ENCODE assay signal across 8 cellular contexts in genomic region chr3:107525954-107526305, GRCh38. TPM values are rescaled to one million over a fixed set of nuclear protein-coding genes. Genes with fewer than 3 reads are reported as not detected.
DNase-seq lines count a peak whose midpoint lies in the region; ATAC-seq, FAIRE-seq and TF ChIP-seq lines count a peak whose summit lies in the region.

No MANE protein-coding gene starts in this region.

- peak overlapping the region; percentile 19 for H2BK120ac ChIP-seq in mesenchymal stem cell (ENCODE audit: low read depth, low read length)

- FAIRE-seq in GM12878 (lab: Jason Lieb, UNC), result no peak

- intact Hi-C loops in Right ventricle myocardium inferior (cut with DNase I), result no loop called here
- intact Hi-C loops in GM12878 (cut with micrococcal nuclease; ENCODE audit: unreplicated experiment), result loop anchor here (10.0 kb wide), 1 partner anchor 291 kb away; no protein-coding TSS in a partner anchor

- 0% methylated on average over 8 of the region's 8 CpGs for WGBS in GM12878 (ENCODE audit: insufficient coverage, insufficient replicate concordance, low lambda C conversion rate, missing lambda C conversion rate)
- 11% methylated on average over 7 of the region's 8 CpGs for WGBS in mesenchymal stem cell
- 8% methylated on average over 8 of the region's 8 CpGs for WGBS in urinary bladder

- H4K20me1 ChIP-seq in GM12878 (ENCODE audit: control insufficient read depth, insufficient read depth), result no peaks in the 10 kb centered on the region

- peak overlapping the region in 1 of 2 experiments; percentile 86 for H3K14ac ChIP-seq in mesenchymal stem cell (ENCODE audit: low read length in 2 of 2)

- RAD21 ChIA-PET in GM12878 (lab: Charles Lee; ENCODE audit: unreplicated experiment), result no interaction called here

- H2AK5ac ChIP-seq in mesenchymal stem cell (ENCODE audit: low read length, severe bottlenecking), result no peak overlapping the region

- H3K9me3 ChIP-seq in cardiac muscle cell (ENCODE audit: low read depth), result no peaks in the 10 kb centered on the region
- H3K9me3 ChIP-seq in GM12878 (replicated peaks; ENCODE audit: control insufficient read depth, insufficient read depth, low read length), result no peaks in the 10 kb centered on the region
- H3K9me3 ChIP-seq in mesenchymal stem cell (ENCODE audit: control insufficient read depth, low read length), result no peaks in the 10 kb centered on the region

- no peak for TF ChIP-seq EP300 in GM12878 (IDR thresholded peaks at IDR 0.05; ENCODE audit: borderline replicate concordance in 1 of 2, control insufficient read depth in 1 of 2, low read depth in 2 of 2, low read length in 2 of 2)

- no peak overlapping the region for H3K4ac ChIP-seq in mesenchymal stem cell (ENCODE audit: low read depth in 1 of 2, low read length in 2 of 2)

- no peak for TF ChIP-seq RAD21 in GM12878 (IDR thresholded peaks at IDR 0.05; ENCODE audit: insufficient read depth, low read depth, low read length)

- H3K79me2 ChIP-seq in GM12878 (ENCODE audit: control insufficient read depth, insufficient read depth, low read length), result peaks cover 32% of the 10 kb centered on the region

- peak overlapping the region in 1 of 2 experiments; percentile 60 for H3K23ac ChIP-seq in mesenchymal stem cell (ENCODE audit: low read length in 2 of 2)

- H3K79me1 ChIP-seq in mesenchymal stem cell (replicated peaks; ENCODE audit: low read length, poor library complexity, severe bottlenecking), result peaks cover 15% of the 10 kb centered on the region

- no peak for TF ChIP-seq POLR2A in GM12878 (IDR thresholded peaks at IDR 0.05; ENCODE audit: low read depth, low read length)

- TF ChIP-seq CTCF in cardiac muscle cell (IDR thresholded peaks at IDR 0.05; ENCODE audit: low read depth, low read length) (no peak), GM12878 (IDR thresholded peaks at IDR 0.05 in 2 of 3, conservative IDR thresholded peaks at IDR 0.05 in 1 of 3; ENCODE audit: control insufficient read depth in 2 of 3, extremely low read depth in 1 of 3, insufficient read depth in 1 of 3, low read depth in 3 of 3, low read length in 3 of 3) (no peak)

- ATAC-seq in Right ventricle myocardium inferior (no peak), GM12878 (no peak), GM18517 (IDR thresholded peaks at IDR 0.05; ENCODE audit: unreplicated experiment) (no peak)

- H3K36me3 ChIP-seq in cardiac muscle cell (peaks cover 14% of the 10 kb centered on the region), GM12878 (ENCODE audit: control insufficient read depth in 2 of 2, insufficient read depth in 2 of 2, low read length in 1 of 2) (no peaks in the 10 kb centered on the region; a peak in 1 of 4 replicates), mesenchymal stem cell (ENCODE audit: control insufficient read depth in 1 of 2, insufficient read depth in 2 of 2, low read depth in 1 of 2, low read length in 2 of 2) (no peaks in the 10 kb centered on the region), urinary bladder (ENCODE audit: insufficient read depth) (peaks cover 1% of the 10 kb centered on the region)

- POLR2A ChIA-PET in GM12878 (lab: Charles Lee), result no interaction called here

- H3K4me3 ChIP-seq in cardiac muscle cell, result peak overlapping the region; percentile 68
- H3K4me3 ChIP-seq in GM12878, result peak overlapping the region; percentile 85
- peak overlapping the region; percentile 84 to 97 for H3K4me3 ChIP-seq in mesenchymal stem cell (ENCODE audit: insufficient read depth in 1 of 2, low read depth in 1 of 2, low read length in 2 of 2)
- peak overlapping the region; percentile 95 for H3K4me3 ChIP-seq in urinary bladder (ENCODE audit: low read depth, low read length)

- peaks cover 6% of the 10 kb centered on the region for H3K4me1 ChIP-seq in cardiac muscle cell (ENCODE audit: low read depth)
- H3K4me1 ChIP-seq in GM12878 (ENCODE audit: control insufficient read depth, insufficient read depth, low read length), result peaks cover 10% of the 10 kb centered on the region; the same call in 1 of the 2 replicates
- H3K4me1 ChIP-seq in mesenchymal stem cell (ENCODE audit: control insufficient read depth, insufficient read depth, low read depth, low read length), result no peaks in the 10 kb centered on the region
- no peaks in the 10 kb centered on the region for H3K4me1 ChIP-seq in urinary bladder (ENCODE audit: insufficient read depth)

- peak overlapping the region; percentile 48 to 91 for H3K18ac ChIP-seq in mesenchymal stem cell (ENCODE audit: low read depth in 1 of 2, low read length in 2 of 2)

- in situ Hi-C loops in GM12878 (cut with MboI), result no loop called here

- SMC1A ChIA-PET in GM12878 (lab: Charles Lee; ENCODE audit: uncharacterized antibody, unreplicated experiment), result interaction anchor here (0.7 kb wide), 1 partner anchor 13 kb away, joined by 3 read pairs; no protein-coding TSS in a partner anchor

- peak overlapping the region; percentile 72 for H3K9ac ChIP-seq in GM12878 (ENCODE audit: control insufficient read depth, insufficient read depth, low read length)
- peak overlapping the region; percentile 91 for H3K9ac ChIP-seq in mesenchymal stem cell (ENCODE audit: low read length)

- H4K8ac ChIP-seq in mesenchymal stem cell (ENCODE audit: low read length), result no peak overlapping the region

- DNase-seq in cardiac muscle cell (ENCODE audit: low read depth in 1 of 2, low spot score in 1 of 2) (no peak), Right ventricle myocardium inferior (ENCODE audit: missing footprints) (no peak), GM12878 (ENCODE audit: low read depth, low spot score) (no peak), mesenchymal stem cell (peak; percentile 21), NCI-H1417 treated with DMSO at 0.1 percent for 48 hours (lab: John Stamatoyannopoulos, UW) (no peak), LoVo (ENCODE audit: low spot score) (no peak)

- peak overlapping the region; percentile 73 for H3K4me2 ChIP-seq in GM12878 (ENCODE audit: control insufficient read depth, insufficient read depth)
- peak overlapping the region; percentile 78 for H3K4me2 ChIP-seq in mesenchymal stem cell (ENCODE audit: low read length, poor library complexity, severe bottlenecking)

- no peak overlapping the region for H2BK15ac ChIP-seq in mesenchymal stem cell (ENCODE audit: low read depth, poor library complexity, severe bottlenecking)

- BruUV-seq in GM12878 (replicated peaks; lab: Mats Ljungman, UMichigan), result no TSS peak

- no peak overlapping the region for H2BK5ac ChIP-seq in mesenchymal stem cell (ENCODE audit: low read depth, low read length, poor library complexity, severe bottlenecking)

- H4K91ac ChIP-seq in mesenchymal stem cell (ENCODE audit: low read length), result no peak overlapping the region

- H3K27me3 ChIP-seq in cardiac muscle cell (no peaks in the 10 kb centered on the region), GM12878 (replicated peaks in 1 of 2; ENCODE audit: control insufficient read depth in 2 of 2, insufficient read depth in 2 of 2, low read length in 1 of 2) (no peaks in the 10 kb centered on the region), mesenchymal stem cell (ENCODE audit: control insufficient read depth in 1 of 2, insufficient read depth in 1 of 2, low read length in 2 of 2) (no peaks in the 10 kb centered on the region)

- no peak overlapping the region for H3K27ac ChIP-seq in cardiac muscle cell
- peak overlapping the region; percentile 84; the same call in 1 of the 2 replicates for H3K27ac ChIP-seq in GM12878 (ENCODE audit: control insufficient read depth, insufficient read depth)
- no peak overlapping the region for H3K27ac ChIP-seq in mesenchymal stem cell (ENCODE audit: low read length, poor library complexity, severe bottlenecking)
- H3K27ac ChIP-seq in urinary bladder (ENCODE audit: low read depth), result no peak overlapping the region

- CTCF ChIA-PET in GM12878 (lab: Yijun Ruan, JAX), result interaction anchor here (1.0 kb wide), 1 partner anchor 11 kb away, joined by 3 read pairs; no protein-coding TSS in a partner anchor

- H2AFZ ChIP-seq in GM12878 (ENCODE audit: control insufficient read depth, low read depth, low read length), result peak overlapping the region; percentile 40; the same call in 1 of the 2 replicates
- no peak overlapping the region for H2AFZ ChIP-seq in mesenchymal stem cell (ENCODE audit: low read depth, low read length)

- H2BK12ac ChIP-seq in mesenchymal stem cell (ENCODE audit: low read length in 2 of 2), result no peak overlapping the region

TF ChIP-seq in GM12878, 131 proteins besides CTCF, POLR2A, EP300 and RAD21 (continues in another document):
- no peak for TF ChIP-seq EZH2 (IDR thresholded peaks at IDR 0.05; ENCODE audit: borderline replicate concordance, control insufficient read depth, low read depth, low read length)
- no peak for TF ChIP-seq BRCA1 (IDR thresholded peaks at IDR 0.05; ENCODE audit: low read depth, low read length)
- no peak for TF ChIP-seq CBFB (IDR thresholded peaks at IDR 0.05; ENCODE audit: low read depth)
- no peak for TF ChIP-seq JUND (IDR thresholded peaks at IDR 0.05; ENCODE audit: low read depth, low read length)
- no peak for TF ChIP-seq TAF1 (IDR thresholded peaks at IDR 0.05; ENCODE audit: borderline replicate concordance, low read depth, low read length)
- no peak for TF ChIP-seq NFYA (IDR thresholded peaks at IDR 0.05; ENCODE audit: borderline replicate concordance, low read depth, low read length)

RNA-seq across cellular contexts. Expression of gene BBX, which starts 3.2 kb away (rescaled TPM):
- total RNA-seq in cardiac muscle cell, result 63.5 and 96.2 TPM in 2 replicates
- polyA plus RNA-seq in cardiac muscle cell, result 77.5 and 120 TPM in 2 replicates
- total RNA-seq in Right ventricle myocardium inferior, result 37.7 TPM
- total RNA-seq in GM12878 (2013; cell fraction: nucleolus; rRNA removed), result 194 and 197 TPM in 2 replicates
- total RNA-seq in GM12878 (2014; rRNA removed), result 25.5 and 29.6 TPM in 2 replicates
- total RNA-seq in GM12878 (2014; rRNA removed; fragmentation: Illumina TruSeq; extraction: Trizol), result 30.1 and 32.1 TPM in 2 replicates
- 25.4 and 31.8 TPM in 2 replicates for total RNA-seq in GM12878 (2021)
- 7.4 TPM for polyA plus RNA-seq in GM12878 (2011; ENCODE audit: low read depth)
- polyA plus RNA-seq in GM12878 (2011; rRNA removed), result 37.6 and 56.0 TPM in 2 replicates
- 22.7 and 23.3 TPM in 2 replicates for polyA plus RNA-seq in GM12878 (2011; cell fraction: cytosol; rRNA removed)
- 36.7 and 42.0 TPM in 2 replicates for polyA plus RNA-seq in GM12878 (2011; cell fraction: nucleus; rRNA removed)
- polyA plus RNA-seq in GM12878 (2012), result 10.6 and 13.3 TPM in 2 replicates
- 23.7 and 25.3 TPM in 2 replicates for polyA plus RNA-seq in GM12878 (2014; fragmentation: Illumina TruSeq; extraction: Trizol)
- polyA plus RNA-seq in GM12878 (2014; fragmentation: Nextera tagmentation; extraction: Ambion mirVana), result 10 to 100 TPM; 17.5 to 37.3 TPM
- polyA plus RNA-seq in GM12878 (2014; rRNA removed), result 13.3 and 16.0 TPM in 2 replicates
- 10 to 100 TPM; 36.7 to 38.5 TPM for polyA plus RNA-seq in GM12878 (2016; fragmentation: Nextera tagmentation; extraction: Ambion mirVana)
- polyA minus RNA-seq in GM12878 (2011; rRNA and poly(A)+ RNA removed), result 94.7 and 99.3 TPM in 2 replicates
- 20.4 and 27.5 TPM in 2 replicates for polyA minus RNA-seq in GM12878 (2011; cell fraction: cytosol; rRNA and poly(A)+ RNA removed)
- 120 and 178 TPM in 2 replicates for polyA minus RNA-seq in GM12878 (2011; cell fraction: nucleus; rRNA and poly(A)+ RNA removed)
- polyA plus RNA-seq in mesenchymal stem cell (2013, experiment 1 of 2), result 37.7 TPM
- 38.4 TPM for polyA plus RNA-seq in mesenchymal stem cell (2013, experiment 2 of 2)
- total RNA-seq in urinary bladder, result 104 TPM
- 25.6 TPM for polyA plus RNA-seq in urinary bladder
